ENCODE assay signal across 1 cellular context in the genomic region with DNA sequence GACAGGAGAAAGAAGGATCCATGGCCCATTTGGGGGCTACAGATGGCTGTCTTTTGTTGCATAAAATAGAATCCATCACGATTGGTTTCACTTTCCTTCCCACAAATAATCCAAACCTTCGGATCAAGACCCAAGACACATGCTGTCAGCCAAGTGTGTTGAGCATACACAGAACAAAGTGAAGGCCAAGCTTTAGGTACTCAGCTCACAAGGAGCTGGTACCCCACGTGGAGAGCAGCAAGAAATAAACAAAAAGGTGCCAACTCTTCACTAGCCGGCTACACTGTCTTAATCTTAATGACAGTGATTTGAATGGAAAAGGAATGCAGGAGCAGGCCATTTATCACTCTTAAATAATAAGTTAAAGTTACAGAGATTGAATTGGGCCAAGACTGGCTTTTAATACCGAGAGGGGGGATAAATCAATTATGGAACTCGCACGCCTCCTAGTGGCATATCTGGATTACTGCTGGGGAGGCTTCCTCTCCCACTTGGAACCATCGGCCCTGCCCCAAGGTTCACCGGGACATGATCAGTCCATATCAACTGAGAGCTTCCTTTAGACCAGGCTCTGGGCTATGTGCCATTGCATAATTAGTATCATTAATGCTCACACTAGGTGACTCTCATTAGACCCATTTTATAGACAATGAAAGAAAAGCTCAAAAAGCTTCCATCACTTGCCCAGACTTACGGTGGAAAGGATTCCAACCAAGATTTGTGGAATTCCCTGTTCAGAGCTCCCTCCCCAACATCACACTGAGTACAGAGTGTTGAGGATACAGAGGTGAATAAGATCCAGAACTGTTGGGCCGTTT.
TF ChIP-seq lines count a peak whose summit lies in the region.

No MANE protein-coding gene starts in this region.

TF ChIP-seq in WTC11, 78 proteins besides CTCF, POLR2A, EP300 and RAD21 (continued from another document):
- TF ChIP-seq, protein P1, sequence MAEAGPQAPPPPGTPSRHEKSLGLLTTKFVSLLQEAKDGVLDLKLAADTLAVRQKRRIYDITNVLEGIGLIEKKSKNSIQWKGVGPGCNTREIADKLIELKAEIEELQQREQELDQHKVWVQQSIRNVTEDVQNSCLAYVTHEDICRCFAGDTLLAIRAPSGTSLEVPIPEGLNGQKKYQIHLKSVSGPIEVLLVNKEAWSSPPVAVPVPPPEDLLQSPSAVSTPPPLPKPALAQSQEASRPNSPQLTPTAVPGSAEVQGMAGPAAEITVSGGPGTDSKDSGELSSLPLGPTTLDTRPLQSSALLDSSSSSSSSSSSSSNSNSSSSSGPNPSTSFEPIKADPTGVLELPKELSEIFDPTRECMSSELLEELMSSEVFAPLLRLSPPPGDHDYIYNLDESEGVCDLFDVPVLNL (CRISPR knock-in tag; IDR thresholded peaks at IDR 0.05; ENCODE audit: borderline replicate concordance, low read depth): no peak
- TF ChIP-seq, protein P2, sequence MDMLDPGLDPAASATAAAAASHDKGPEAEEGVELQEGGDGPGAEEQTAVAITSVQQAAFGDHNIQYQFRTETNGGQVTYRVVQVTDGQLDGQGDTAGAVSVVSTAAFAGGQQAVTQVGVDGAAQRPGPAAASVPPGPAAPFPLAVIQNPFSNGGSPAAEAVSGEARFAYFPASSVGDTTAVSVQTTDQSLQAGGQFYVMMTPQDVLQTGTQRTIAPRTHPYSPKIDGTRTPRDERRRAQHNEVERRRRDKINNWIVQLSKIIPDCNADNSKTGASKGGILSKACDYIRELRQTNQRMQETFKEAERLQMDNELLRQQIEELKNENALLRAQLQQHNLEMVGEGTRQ (CRISPR knock-in tag; IDR thresholded peaks at IDR 0.05): no peak
- TF ChIP-seq, protein P3, sequence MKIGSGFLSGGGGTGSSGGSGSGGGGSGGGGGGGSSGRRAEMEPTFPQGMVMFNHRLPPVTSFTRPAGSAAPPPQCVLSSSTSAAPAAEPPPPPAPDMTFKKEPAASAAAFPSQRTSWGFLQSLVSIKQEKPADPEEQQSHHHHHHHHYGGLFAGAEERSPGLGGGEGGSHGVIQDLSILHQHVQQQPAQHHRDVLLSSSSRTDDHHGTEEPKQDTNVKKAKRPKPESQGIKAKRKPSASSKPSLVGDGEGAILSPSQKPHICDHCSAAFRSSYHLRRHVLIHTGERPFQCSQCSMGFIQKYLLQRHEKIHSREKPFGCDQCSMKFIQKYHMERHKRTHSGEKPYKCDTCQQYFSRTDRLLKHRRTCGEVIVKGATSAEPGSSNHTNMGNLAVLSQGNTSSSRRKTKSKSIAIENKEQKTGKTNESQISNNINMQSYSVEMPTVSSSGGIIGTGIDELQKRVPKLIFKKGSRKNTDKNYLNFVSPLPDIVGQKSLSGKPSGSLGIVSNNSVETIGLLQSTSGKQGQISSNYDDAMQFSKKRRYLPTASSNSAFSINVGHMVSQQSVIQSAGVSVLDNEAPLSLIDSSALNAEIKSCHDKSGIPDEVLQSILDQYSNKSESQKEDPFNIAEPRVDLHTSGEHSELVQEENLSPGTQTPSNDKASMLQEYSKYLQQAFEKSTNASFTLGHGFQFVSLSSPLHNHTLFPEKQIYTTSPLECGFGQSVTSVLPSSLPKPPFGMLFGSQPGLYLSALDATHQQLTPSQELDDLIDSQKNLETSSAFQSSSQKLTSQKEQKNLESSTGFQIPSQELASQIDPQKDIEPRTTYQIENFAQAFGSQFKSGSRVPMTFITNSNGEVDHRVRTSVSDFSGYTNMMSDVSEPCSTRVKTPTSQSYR (CRISPR knock-in tag; IDR thresholded peaks at IDR 0.05): no peak
- no peak for TF ChIP-seq ETV6 (CRISPR knock-in tag; IDR thresholded peaks at IDR 0.05)
